19 cellular contexts compared by ENCODE assay signal in the genomic region with DNA sequence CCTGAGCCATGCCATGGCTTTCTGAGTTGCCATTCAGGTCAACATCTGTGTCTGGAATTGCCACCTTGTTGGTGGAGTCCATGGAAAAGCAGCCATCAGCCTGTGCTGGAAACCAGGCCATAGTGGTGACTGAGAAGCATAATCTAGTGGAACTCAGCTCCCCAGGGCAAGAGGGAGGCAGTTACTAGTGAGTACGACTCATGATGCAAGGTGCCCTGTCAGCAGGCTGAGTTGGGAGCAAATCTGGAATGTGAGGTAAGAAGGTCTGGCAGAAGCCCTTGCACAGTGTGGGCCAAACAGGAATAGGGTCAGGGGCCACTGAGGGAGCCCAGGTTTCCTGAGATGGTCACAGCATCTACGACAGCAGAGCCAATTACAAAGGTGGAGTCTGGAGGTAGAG. TPM values are rescaled to one million over a fixed set of nuclear protein-coding genes. Genes with fewer than 3 reads are reported as not detected.
"Had no signal": no experiment of that assay in that cellular context is flagged by ENCODE, and none has a peak within 500 bp of the region (broad histone marks: within the 10 kb centered on the region; RNA-seq: fewer than 3 reads in every experiment).

No MANE protein-coding gene starts in this region.

- H3K4me1 ChIP-seq: ascending aorta, tibial artery, uterus had no signal

- H3K9me3 ChIP-seq: ascending aorta, heart left ventricle, ovary, tibial artery, uterus had no signal

- ATAC-seq: esophagus mucosa, heart left ventricle had no signal

- H3K4me3 ChIP-seq: ascending aorta, dorsolateral prefrontal cortex, heart left ventricle, lung, ovary, tibial artery, uterus had no signal

- H3K27me3 ChIP-seq: ascending aorta, heart left ventricle, ovary, tibial artery, uterus had no signal

- H3K36me3 ChIP-seq: ascending aorta, heart left ventricle, ovary, tibial artery, uterus had no signal

- DNase-seq: activated CD4-positive, alpha-beta T cell treated with anti-CD3 and anti-CD28 coated beads for 1 hour; activated CD4-positive, alpha-beta T cell treated with anti-CD3 and anti-CD28 coated beads, Interleukin-2, amount 50 U/mL, for 4 hours; activated naive CD4-positive, alpha-beta T cell treated with anti-CD3 and anti-CD28 coated beads for 36 hours; activated T-cell treated with anti-CD3 and anti-CD28 coated beads, Interleukin-2, amount 50 U/mL, for 1 hour; dorsolateral prefrontal cortex; foreskin melanocyte; heart left ventricle; immature natural killer cell; ovary; stimulated activated CD4-positive, alpha-beta T cell treated with anti-CD3 and anti-CD28 coated beads, Interleukin-12 subunit alpha, Interleukin-12 subunit beta, amount 100 ng/mL, for 4 hours; stimulated activated CD4-positive, alpha-beta T cell treated with anti-CD3 and anti-CD28 coated beads, Interleukin-2, amount 100 ng/mL, for 24 hours; T-helper 1 cell; T1000; tibial artery; uterus had no signal

- H3K27ac ChIP-seq: ascending aorta, dorsolateral prefrontal cortex, heart left ventricle, ovary, tibial artery, uterus had no signal

RNA-seq across cellular contexts. Expression of a gene that starts 37.1 kb away (rescaled TPM):
- total RNA-seq: activated naive CD4-positive, alpha-beta T cell treated with anti-CD3 and anti-CD28 coated beads for 36 hours; activated T-helper 2 cell treated with anti-CD3 and anti-CD28 coated beads, Interferon-gamma antibody, Interleukin-2, Interleukin-4, amounts not matched to agents 10 μg/mL and 5 μg/mL and 100 μg/mL, durations not matched to agents 14 hours and 24 hours and 36 hours; ascending aorta; esophagus mucosa had no signal
- polyA plus RNA-seq: immature natural killer cell had no signal

RNA-seq across cellular contexts. Expression of a gene that starts 52.0 kb away (rescaled TPM):
- total RNA-seq: activated naive CD4-positive, alpha-beta T cell treated with anti-CD3 and anti-CD28 coated beads for 36 hours; activated T-helper 2 cell treated with anti-CD3 and anti-CD28 coated beads, Interferon-gamma antibody, Interleukin-2, Interleukin-4, amounts not matched to agents 10 μg/mL and 5 μg/mL and 100 μg/mL, durations not matched to agents 14 hours and 24 hours and 36 hours had no signal
- polyA plus RNA-seq: immature natural killer cell had no signal
